Comparison of ENCODE assay signal across 8 cellular contexts in genomic region chr12:121668750-121669524, GRCh38. TPM values are rescaled to one million over a fixed set of nuclear protein-coding genes. Genes with fewer than 3 reads are reported as not detected.
DNase-seq lines count a peak whose midpoint lies in the region; ATAC-seq and TF ChIP-seq lines count a peak whose summit lies in the region.

No MANE protein-coding gene starts in this region.

- TF ChIP-seq POLR2A in erythroblast (IDR thresholded peaks at IDR 0.05; ENCODE audit: low read length) (no peak), gastrocnemius medialis (IDR thresholded peaks at IDR 0.05) (no peak)

- intact Hi-C loops in gastrocnemius medialis (cut with DNase I; ENCODE audit: low total_unique reads) = no loop called here

- H3K9ac ChIP-seq in DND-41 (ENCODE audit: low read depth, low read length) = no peak overlapping the region; the same call in 1 of the 2 replicates

- ATAC-seq in DND-41 (ENCODE audit: insufficient read depth, low read depth) (peak; percentile 35), gastrocnemius medialis (no peak), GM18517 (IDR thresholded peaks at IDR 0.05; ENCODE audit: unreplicated experiment) (no peak), GM18867 (IDR thresholded peaks at IDR 0.05; ENCODE audit: unreplicated experiment) (no peak)

- no peaks in the 10 kb centered on the region for H3K27me3 ChIP-seq in DND-41 (ENCODE audit: insufficient read depth, low read length, poor library complexity)
- peaks cover 0 to 7% (median 0%) of the 10 kb centered on the region in 3 donors for H3K27me3 ChIP-seq in gastrocnemius medialis

- peak; percentile 79 for TF ChIP-seq CTCF in DND-41 (IDR thresholded peaks at IDR 0.05; ENCODE audit: borderline replicate concordance, extremely low read depth, low read length, poor library complexity, severe bottlenecking)
- TF ChIP-seq CTCF in LNCAP (IDR thresholded peaks at IDR 0.05) = peak; percentile 56
- peak; percentile 25 to 66 (median 63) for TF ChIP-seq CTCF in gastrocnemius medialis (IDR thresholded peaks at IDR 0.05 in 4 of 5, conservative IDR thresholded peaks at IDR 0.05 in 1 of 5)

- no peaks in the 10 kb centered on the region for H4K20me1 ChIP-seq in DND-41 (ENCODE audit: insufficient read depth, low read length)

- H3K27ac ChIP-seq in DND-41 (ENCODE audit: low read length) (0 out of 2 replicates have a peak overlapping the region, but pooled peaks have one; percentile 33), gastrocnemius medialis (no peak overlapping the region)

- H3K36me3 ChIP-seq in DND-41 (ENCODE audit: insufficient read depth, low read length) (no peaks in the 10 kb centered on the region), gastrocnemius medialis (no peaks in the 10 kb centered on the region)

- in situ Hi-C loops in gastrocnemius medialis (cut with MboI; ENCODE audit: low sequenced_read_pairs in 4 of 4) = no loop called here

- H3K4me1 ChIP-seq in DND-41 (ENCODE audit: insufficient read depth, low read length) (peaks cover 34% of the 10 kb centered on the region), gastrocnemius medialis (peaks cover 0 to 6% of the 10 kb centered on the region in 2 donors)

- no peak overlapping the region for H3K4me2 ChIP-seq in DND-41 (ENCODE audit: insufficient read depth, low read length)

- DNase-seq in DND-41 = peak; percentile 77
- peak; percentile 76 for DNase-seq in activated CD8-positive, alpha-beta memory T cell treated with anti-CD3 and anti-CD28 coated beads for 24 hours
- DNase-seq in erythroblast (lab: John Stamatoyannopoulos, UW) = peak; percentile 51 to 62
- DNase-seq in gastrocnemius medialis = no peak
- no peak for DNase-seq in NCI-H2081 (lab: John Stamatoyannopoulos, UW)

- 0 out of 2 replicates have a peak, but pooled peaks cover 9% of the 10 kb centered on the region for H3K79me2 ChIP-seq in DND-41 (ENCODE audit: insufficient read depth, low read length)

- H3K9me3 ChIP-seq in DND-41 (ENCODE audit: insufficient read depth, low read length, severe bottlenecking) (no peaks in the 10 kb centered on the region), gastrocnemius medialis (no peaks in the 10 kb centered on the region)

- no peak overlapping the region for H2AFZ ChIP-seq in DND-41 (ENCODE audit: low read depth, low read length)

- H3K4me3 ChIP-seq in DND-41 (ENCODE audit: low read depth in 1 of 2, low read length in 2 of 2) = no peak overlapping the region
- H3K4me3 ChIP-seq in gastrocnemius medialis = no peak overlapping the region

RNA-seq across cellular contexts. Expression of gene MORN3, which starts 0.5 kb away (rescaled TPM):
- total RNA-seq in gastrocnemius medialis = not detected

RNA-seq across cellular contexts. Expression of gene ORAI1, which starts 42.6 kb away (rescaled TPM):
- total RNA-seq in gastrocnemius medialis = 10 to 100 TPM in 3 of 4 donors, 1 to 10 TPM in 1; 9.9 to 29.0 (median 16.4) TPM

RNA-seq across cellular contexts. Expression of gene TMEM120B, which starts 43.6 kb away (rescaled TPM):
- 10 to 100 TPM in 1 of 4 donors, 1 to 10 TPM in 3; 5.9 to 11.2 (median 6.4) TPM for total RNA-seq in gastrocnemius medialis

Comparison
In these comparisons a context has a peak if more than half of its experiments do, and no peak if none do; other contexts are left out.
1. DNase-seq: peak in DND-41 (single experiment), activated CD8-positive, alpha-beta memory T cell treated with anti-CD3 and anti-CD28 coated beads for 24 hours (single experiment) and erythroblast (2 of 2); none in gastrocnemius medialis (0 of 2) and NCI-H2081 (0 of 2).
2. Peak in every context shown above with its lines, with median percentiles within 50 percentile points of each other: CTCF ChIP-seq.